Comparison of ENCODE assay signal across 7 cellular contexts in genomic region chr11:86978756-86979608, GRCh38. TPM values are rescaled to one million over a fixed set of nuclear protein-coding genes. Genes with fewer than 3 reads are reported as not detected.
DNase-seq lines count a peak whose midpoint lies in the region; ATAC-seq, FAIRE-seq and TF ChIP-seq lines count a peak whose summit lies in the region.

No MANE protein-coding gene starts in this region.

- no peak overlapping the region for H3K18ac ChIP-seq in mesenchymal stem cell (ENCODE audit: low read depth in 1 of 2, low read length in 2 of 2)

- no peak overlapping the region for H4K91ac ChIP-seq in mesenchymal stem cell (ENCODE audit: low read length)

- H2AK5ac ChIP-seq in mesenchymal stem cell (ENCODE audit: low read length, severe bottlenecking) = no peak overlapping the region

- H2BK5ac ChIP-seq in mesenchymal stem cell (ENCODE audit: low read depth, low read length, poor library complexity, severe bottlenecking) = no peak overlapping the region

- H3K4me2 ChIP-seq in mesenchymal stem cell (ENCODE audit: low read length, poor library complexity, severe bottlenecking) = no peak overlapping the region

- H3K79me1 ChIP-seq in mesenchymal stem cell (replicated peaks; ENCODE audit: low read length, poor library complexity, severe bottlenecking) = no peaks in the 10 kb centered on the region

- no peak overlapping the region for H3K23ac ChIP-seq in mesenchymal stem cell (ENCODE audit: low read length in 2 of 2)

- no peak overlapping the region for H3K27ac ChIP-seq in mesenchymal stem cell (ENCODE audit: low read length, poor library complexity, severe bottlenecking)

- H3K4ac ChIP-seq in mesenchymal stem cell (ENCODE audit: low read depth in 1 of 2, low read length in 2 of 2) = no peak overlapping the region

- H3K9me3 ChIP-seq in mesenchymal stem cell (ENCODE audit: control insufficient read depth, low read length) = no peaks in the 10 kb centered on the region

- H2BK12ac ChIP-seq in mesenchymal stem cell (ENCODE audit: low read length in 2 of 2) = no peak overlapping the region

- DNase-seq in GDM1 (lab: John Stamatoyannopoulos, UW) (peak; percentile 7), NCI-H1694 treated with DMSO at 0.1 percent for 48 hours (lab: John Stamatoyannopoulos, UW) (peak; percentile 5), bronchial epithelial cell (ENCODE audit: low read depth) (peak; percentile 61), mesenchymal stem cell (peak; percentile 44), cerebellar nuclear complex (lab: John Stamatoyannopoulos, UW) (no peak), islet precursor cell (no peak)

- H3K14ac ChIP-seq in mesenchymal stem cell (ENCODE audit: low read length in 2 of 2) = no peak overlapping the region

- no peak overlapping the region for H2BK120ac ChIP-seq in mesenchymal stem cell (ENCODE audit: low read depth, low read length)

- no peak overlapping the region for H2AFZ ChIP-seq in mesenchymal stem cell (ENCODE audit: low read depth, low read length)

- H3K27me3 ChIP-seq in bronchial epithelial cell (ENCODE audit: control insufficient read depth, insufficient read depth, low read length) (no peaks in the 10 kb centered on the region), mesenchymal stem cell (ENCODE audit: control insufficient read depth in 1 of 2, insufficient read depth in 1 of 2, low read length in 2 of 2) (no peaks in the 10 kb centered on the region)

- WGBS in mesenchymal stem cell = 85% methylated on average over 2 of the region's 3 CpGs

- no peak overlapping the region for H4K8ac ChIP-seq in mesenchymal stem cell (ENCODE audit: low read length)

- H3K36me3 ChIP-seq in bronchial epithelial cell (ENCODE audit: control insufficient read depth, insufficient read depth, low read length) (no peaks in the 10 kb centered on the region), mesenchymal stem cell (ENCODE audit: control insufficient read depth in 1 of 2, insufficient read depth in 2 of 2, low read depth in 1 of 2, low read length in 2 of 2) (no peaks in the 10 kb centered on the region)

- H3K4me3 ChIP-seq in bronchial epithelial cell (ENCODE audit: low read depth, low read length) (no peak overlapping the region), mesenchymal stem cell (ENCODE audit: insufficient read depth in 1 of 2, low read depth in 1 of 2, low read length in 2 of 2) (peak overlapping the region in 1 of 2 experiments; percentile 9)

- peak; percentile 38 for TF ChIP-seq CTCF in bronchial epithelial cell (IDR thresholded peaks at IDR 0.05; ENCODE audit: insufficient read depth, low read length, severe bottlenecking)

- peak overlapping the region; percentile 62 for H3K9ac ChIP-seq in mesenchymal stem cell (ENCODE audit: low read length)

- no peak for FAIRE-seq in bronchial epithelial cell (lab: Jason Lieb, UNC)

- H2BK15ac ChIP-seq in mesenchymal stem cell (ENCODE audit: low read depth, poor library complexity, severe bottlenecking) = no peak overlapping the region

- peaks cover 1% of the 10 kb centered on the region for H3K4me1 ChIP-seq in mesenchymal stem cell (ENCODE audit: control insufficient read depth, insufficient read depth, low read depth, low read length)

- ATAC-seq in GM21528 (IDR thresholded peaks at IDR 0.05; ENCODE audit: low FRiP score, unreplicated experiment) = peak; percentile 61

RNA-seq across cellular contexts. Expression of gene FZD4, which starts 23.8 kb away (rescaled TPM):
- 0.38 and 0.53 TPM in 2 replicates for total RNA-seq in bronchial epithelial cell
- polyA plus RNA-seq in mesenchymal stem cell (2013, experiment 1 of 2) = 3.3 TPM
- 3.2 TPM for polyA plus RNA-seq in mesenchymal stem cell (2013, experiment 2 of 2)

RNA-seq across cellular contexts. Expression of gene TMEM135, which starts 58.8 kb away (rescaled TPM):
- total RNA-seq in bronchial epithelial cell = 6.5 and 6.8 TPM in 2 replicates
- polyA plus RNA-seq in mesenchymal stem cell (2013, experiment 1 of 2) = 27.5 TPM
- 31.6 TPM for polyA plus RNA-seq in mesenchymal stem cell (2013, experiment 2 of 2)

Comparison
In these comparisons a context has a peak if more than half of its experiments do, and no peak if none do; other contexts are left out.
1. DNase-seq: peak in GDM1 (single experiment), NCI-H1694 treated with DMSO at 0.1 percent for 48 hours (single experiment), bronchial epithelial cell (single experiment) and mesenchymal stem cell (single experiment); none in cerebellar nuclear complex (0 of 2) and islet precursor cell (single experiment).